Comparison of ENCODE assay signal across 8 cellular contexts in genomic region chr15:89101302-89102191, GRCh38. TPM values are rescaled to one million over a fixed set of nuclear protein-coding genes. Genes with fewer than 3 reads are reported as not detected.
DNase-seq lines count a peak whose midpoint lies in the region; ATAC-seq, FAIRE-seq and TF ChIP-seq lines count a peak whose summit lies in the region.

No MANE protein-coding gene starts in this region.

- peaks cover 27 to 46% of the 10 kb centered on the region in 2 donors for H3K4me1 Mint-ChIP-seq in natural killer cell treated with Interleukin-12 subunit alpha and Interleukin-12 subunit beta and Interleukin-15 and Interleukin-18, amount 100 ng/mL, for 72 hours (ENCODE audit: low read depth in 2 of 2)
- H3K4me1 Mint-ChIP-seq in nephron progenitor cell = peaks cover 76% of the 10 kb centered on the region

- H3K4me2 ChIP-seq in endothelial cell of umbilical vein (ENCODE audit: insufficient read depth, low read length) = peak overlapping the region; percentile 37

- TF ChIP-seq CTCF in AG09319 (IDR thresholded peaks at IDR 0.05; ENCODE audit: low read depth, low read length) (no peak), endothelial cell of umbilical vein (IDR thresholded peaks at IDR 0.05; ENCODE audit: extremely low read depth in 1 of 2, insufficient read depth in 1 of 2, low read depth in 1 of 2, low read length in 2 of 2) (no peak), nephron progenitor cell (IDR thresholded peaks at IDR 0.05) (no peak)

- no peak overlapping the region for H2AFZ ChIP-seq in endothelial cell of umbilical vein (ENCODE audit: low read depth, low read length)

- peaks cover 10% of the 10 kb centered on the region for H3K79me2 ChIP-seq in endothelial cell of umbilical vein (ENCODE audit: control insufficient read depth, insufficient read depth, low read length)

- peak; percentile 81 to 83 for ATAC-seq in natural killer cell treated with Interleukin-12 subunit alpha and Interleukin-12 subunit beta and Interleukin-15 and Interleukin-18, amount 100 ng/mL, for 72 hours
- ATAC-seq in HG02763 (IDR thresholded peaks at IDR 0.05; ENCODE audit: unreplicated experiment) = no peak

- intact Hi-C loops in endothelial cell of umbilical vein (cut with micrococcal nuclease) = loop anchor here (1.0 kb wide), 4 partner anchors 11 to 67 kb away; no protein-coding TSS in a partner anchor

- peak overlapping the region; percentile 79 to 85 for H3K27ac Mint-ChIP-seq in natural killer cell treated with Interleukin-12 subunit alpha and Interleukin-12 subunit beta and Interleukin-15 and Interleukin-18, amount 100 ng/mL, for 72 hours
- no peak overlapping the region for H3K27ac Mint-ChIP-seq in nephron progenitor cell

- dilution Hi-C loops in endothelial cell of umbilical vein (cut with MboI; ENCODE audit: extremely low pct_ligation_motif_present, low sequenced_read_pairs) = no loop called here

- H3K36me3 Mint-ChIP-seq in natural killer cell treated with Interleukin-12 subunit alpha and Interleukin-12 subunit beta and Interleukin-15 and Interleukin-18, amount 100 ng/mL, for 72 hours = peaks cover 5% of the 10 kb centered on the region
- peaks cover 9% of the 10 kb centered on the region for H3K36me3 Mint-ChIP-seq in nephron progenitor cell (ENCODE audit: low read depth)

- peak overlapping the region; percentile 94 for H3K27ac ChIP-seq in endothelial cell of umbilical vein (ENCODE audit: insufficient read depth, low read depth, low read length)

- peak overlapping the region; percentile 32 for H3K9ac ChIP-seq in endothelial cell of umbilical vein (replicated peaks; ENCODE audit: extremely low read depth, insufficient read depth, low read length)

- H3K4me1 ChIP-seq in endothelial cell of umbilical vein (ENCODE audit: control insufficient read depth, extremely low read depth, insufficient read depth, low read length) = peaks cover 57% of the 10 kb centered on the region

- H3K27me3 Mint-ChIP-seq in natural killer cell treated with Interleukin-12 subunit alpha and Interleukin-12 subunit beta and Interleukin-15 and Interleukin-18, amount 100 ng/mL, for 72 hours = no peaks in the 10 kb centered on the region
- no peaks in the 10 kb centered on the region for H3K27me3 Mint-ChIP-seq in nephron progenitor cell (ENCODE audit: low read depth, poor library complexity)

- peak; percentile 79 for FAIRE-seq in endothelial cell of umbilical vein (lab: Jason Lieb, UNC)

- H4K20me1 ChIP-seq in endothelial cell of umbilical vein (replicated peaks; ENCODE audit: control insufficient read depth, extremely low read depth, insufficient read depth, low read length) = no peaks in the 10 kb centered on the region

- no peak for TF ChIP-seq POLR2A in endothelial cell of umbilical vein (IDR thresholded peaks at IDR 0.05; ENCODE audit: low read depth, low read length)

- no peaks in the 10 kb centered on the region for H3K9me3 Mint-ChIP-seq in natural killer cell treated with Interleukin-12 subunit alpha and Interleukin-12 subunit beta and Interleukin-15 and Interleukin-18, amount 100 ng/mL, for 72 hours
- H3K9me3 Mint-ChIP-seq in nephron progenitor cell = no peaks in the 10 kb centered on the region

- POLR2A ChIA-PET in endothelial cell of umbilical vein (lab: Charles Lee) = interaction anchor here (0.6 to 2.6 kb wide), 3 partner anchors 9 to 13 kb away, joined by 3 to 11 read pairs (median 5); partner anchors contain the start of gene ABHD2

- no peaks in the 10 kb centered on the region for H3K9me3 ChIP-seq in endothelial cell of umbilical vein (replicated peaks; ENCODE audit: control insufficient read depth, insufficient read depth, low read length)

- BruUV-seq in endothelial cell of umbilical vein (replicated peaks; lab: Mats Ljungman, UMichigan) = no TSS peak

- H3K9me1 ChIP-seq in endothelial cell of umbilical vein (replicated peaks; ENCODE audit: control insufficient read depth, extremely low read depth, insufficient read depth, low read length) = no peaks in the 10 kb centered on the region

- CTCF ChIA-PET in endothelial cell of umbilical vein (lab: Charles Lee) = interaction anchor here (0.6 to 5.0 kb wide), 15 partner anchors 10 to 76 kb away, joined by 3 to 31 read pairs (median 5); partner anchors contain the start of gene ABHD2

- H3K4me3 Mint-ChIP-seq in natural killer cell treated with Interleukin-12 subunit alpha and Interleukin-12 subunit beta and Interleukin-15 and Interleukin-18, amount 100 ng/mL, for 72 hours = peak overlapping the region; percentile 48
- H3K4me3 Mint-ChIP-seq in nephron progenitor cell = no peak overlapping the region

- no peaks in the 10 kb centered on the region for H3K27me3 ChIP-seq in endothelial cell of umbilical vein (ENCODE audit: control insufficient read depth in 2 of 2, insufficient read depth in 2 of 2, low read length in 2 of 2)

- DNase-seq in AG09319 (ENCODE audit: extremely low read depth, low read depth) (peak; percentile 84), M059J (ENCODE audit: low read depth) (peak; percentile 98), endothelial cell of umbilical vein (ENCODE audit: low read depth, low spot score) (peak; percentile 91), NCI-H1048 (lab: John Stamatoyannopoulos, UW) (no peak), nephron progenitor cell (no peak)
- no peak for DNase-seq in natural killer cell treated with Interleukin-12 subunit alpha and Interleukin-12 subunit beta and Interleukin-15 and Interleukin-18, amount 100 ng/mL, for 72 hours (ENCODE audit: low spot score)
- no peak for DNase-seq in stimulated activated CD4-positive, alpha-beta T cell treated with anti-CD3 and anti-CD28 coated beads, Interleukin-4, amount 100 ng/mL, for 24 hours

- H3K4me3 ChIP-seq in endothelial cell of umbilical vein (replicated peaks in 1 of 3; ENCODE audit: insufficient read depth in 1 of 3, low read depth in 1 of 3, low read length in 3 of 3) = no peak overlapping the region

- no peaks in the 10 kb centered on the region for H3K36me3 ChIP-seq in endothelial cell of umbilical vein (ENCODE audit: control insufficient read depth in 2 of 2, extremely low read depth in 1 of 2, insufficient read depth in 2 of 2, low read length in 2 of 2)

TF ChIP-seq in endothelial cell of umbilical vein, 7 proteins besides CTCF, POLR2A, EP300 and RAD21:
- TF ChIP-seq POLR2AphosphoS5 (IDR thresholded peaks at IDR 0.05; ENCODE audit: insufficient read depth, low read depth, low read length) (peak; percentile 72), GATA2 (IDR thresholded peaks at IDR 0.05; ENCODE audit: insufficient read depth, insufficient read length, low read depth, low read length) (peak; percentile 27), MYC (IDR thresholded peaks at IDR 0.05; ENCODE audit: low read depth, low read length) (no peak), FOS (IDR thresholded peaks at IDR 0.05; ENCODE audit: borderline replicate concordance, insufficient read depth, low read length) (peak; percentile 79), JUN (IDR thresholded peaks at IDR 0.05; ENCODE audit: borderline replicate concordance, insufficient read depth, insufficient read length, low read depth) (peak; percentile 82)

RNA-seq across cellular contexts. Expression of gene ABHD2, which starts 13.3 kb away (rescaled TPM):
- 34.6 and 60.5 TPM in 2 replicates for total RNA-seq in M059J (2014; rRNA removed; shearing (Covaris generic))
- 52.3 and 62.2 TPM in 2 replicates for total RNA-seq in endothelial cell of umbilical vein
- 14.0 and 16.3 TPM in 2 replicates for polyA plus RNA-seq in endothelial cell of umbilical vein
- polyA plus RNA-seq in endothelial cell of umbilical vein (2011; cell fraction: cytosol; rRNA removed) = 18.3 and 22.4 TPM in 2 replicates
- 19.6 and 20.8 TPM in 2 replicates for polyA plus RNA-seq in endothelial cell of umbilical vein (2011; cell fraction: nucleus; rRNA removed)
- 20.9 and 27.4 TPM in 2 replicates for polyA plus RNA-seq in endothelial cell of umbilical vein (2012)
- polyA minus RNA-seq in endothelial cell of umbilical vein = 139 and 168 TPM in 2 replicates
- 22.2 TPM for polyA minus RNA-seq in endothelial cell of umbilical vein (2011; cell fraction: cytosol; rRNA and poly(A)+ RNA removed)
- 32.8 and 59.9 TPM in 2 replicates for polyA minus RNA-seq in endothelial cell of umbilical vein (2011; cell fraction: nucleus; rRNA and poly(A)+ RNA removed)
- 100 to 1,000 TPM; 130 to 214 TPM for total RNA-seq in natural killer cell treated with Interleukin-12 subunit alpha and Interleukin-12 subunit beta and Interleukin-15 and Interleukin-18, amount 100 ng/mL, for 72 hours

Comparison
In these comparisons a context has a peak if more than half of its experiments do, and no peak if none do; other contexts are left out.
1. DNase-seq: peak in AG09319 (single experiment), M059J (single experiment) and endothelial cell of umbilical vein (single experiment); none in natural killer cell treated with Interleukin-12 subunit alpha and Interleukin-12 subunit beta and Interleukin-15 and Interleukin-18, amount 100 ng/mL, for 72 hours (single experiment), NCI-H1048 (single experiment), nephron progenitor cell (single experiment) and stimulated activated CD4-positive, alpha-beta T cell treated with anti-CD3 and anti-CD28 coated beads, Interleukin-4, amount 100 ng/mL, for 24 hours (single experiment).